In the genomic region with DNA sequence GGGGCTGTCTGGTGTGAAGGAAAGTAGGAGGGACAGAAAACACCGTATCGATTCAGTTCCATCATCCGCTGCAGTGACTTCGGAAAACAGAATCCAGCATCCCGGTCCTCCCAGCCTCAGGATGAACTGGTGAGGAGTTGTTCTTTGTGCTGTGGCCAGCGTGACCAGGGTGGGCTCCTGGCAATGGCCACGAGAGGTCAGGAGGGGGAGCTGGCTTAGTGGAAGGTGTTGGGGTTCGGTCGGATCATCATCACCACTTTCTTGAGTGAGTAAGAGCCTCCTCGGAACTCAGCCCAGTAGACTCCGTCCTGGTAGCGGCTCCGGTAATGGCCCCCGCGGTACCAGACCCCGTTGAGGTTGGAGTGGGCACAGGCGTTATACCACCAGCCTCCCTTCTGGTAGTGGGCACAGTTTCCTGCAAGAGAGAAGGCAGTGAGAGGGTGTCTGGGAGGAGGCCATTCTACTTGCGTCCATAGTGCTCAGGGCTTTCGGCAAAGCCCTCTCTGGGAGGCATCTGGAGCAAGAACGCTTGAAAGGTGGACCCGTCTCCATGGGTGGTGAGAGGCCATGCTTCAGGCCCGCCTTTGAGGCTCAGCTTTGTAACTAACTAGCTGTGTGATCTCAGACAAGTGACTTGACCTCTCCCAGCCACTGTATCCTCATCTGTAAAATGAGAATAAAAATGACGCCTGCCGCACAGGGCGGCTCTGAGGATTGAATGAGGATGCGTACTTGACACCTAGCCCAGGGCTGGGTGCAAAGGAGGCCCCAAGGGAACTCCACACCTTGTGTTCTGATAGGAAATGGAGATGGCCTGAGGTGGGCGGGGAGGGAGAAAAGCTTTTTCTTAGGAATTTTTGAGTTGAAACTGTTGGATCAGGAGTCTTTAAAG, we compare ENCODE assay signal across 16 cellular contexts. TPM values are rescaled to one million over a fixed set of nuclear protein-coding genes. Genes with fewer than 3 reads are reported as not detected.
DNase-seq lines count a peak whose midpoint lies in the region; ATAC-seq and TF ChIP-seq lines count a peak whose summit lies in the region.
"Had no signal": no experiment of that assay in that cellular context is flagged by ENCODE, and none has a peak within 500 bp of the region (broad histone marks: within the 10 kb centered on the region; RNA-seq: fewer than 3 reads in every experiment).

No MANE protein-coding gene starts in this region.

- dilution Hi-C loops in mammary epithelial cell (cut with HindIII; ENCODE audit: low sequenced_read_pairs) = loop anchor here (5.0 kb wide), 1 partner anchor 102 kb away; no protein-coding TSS in a partner anchor

- no peak overlapping the region for H2AFZ ChIP-seq in mammary epithelial cell (ENCODE audit: low read depth, low read length)

- no TSS peak for BruUV-seq in mammary epithelial cell (replicated peaks; lab: Mats Ljungman, UMichigan)

- H3K4me1 ChIP-seq in breast epithelium = no peaks in the 10 kb centered on the region
- no peaks in the 10 kb centered on the region for H3K4me1 ChIP-seq in mammary epithelial cell (ENCODE audit: insufficient read depth, low read length)
- H3K4me1 ChIP-seq in esophagus squamous epithelium = peaks cover 0 to 26% (median 12%) of the 10 kb centered on the region in 3 donors
- peaks cover 7% of the 10 kb centered on the region for H3K4me1 ChIP-seq in vagina
- H3K4me1 ChIP-seq: Peyer's patch had no signal

- no peak for DNase-seq in breast epithelium (ENCODE audit: low spot score in 2 of 2)
- no peak for DNase-seq in mammary epithelial cell
- DNase-seq in esophagus squamous epithelium (lab: John Stamatoyannopoulos, UW) = no peak
- DNase-seq in sciatic nerve (ENCODE audit: low spot score) = no peak
- no peak for DNase-seq in vagina (ENCODE audit: extremely low spot score in 2 of 2)
- no peak for DNase-seq in AG08395 (ENCODE audit: low spot score)
- no peak for DNase-seq in medulla oblongata (ENCODE audit: extremely low spot score)
- DNase-seq: 8988T, COR-L47, NCI-H1417, NCI-H1930, NCI-H524, SHP77 treated with DMSO at 0.1 percent for 48 hours had no signal

- TF ChIP-seq CTCF in breast epithelium (IDR thresholded peaks at IDR 0.05) = no peak
- no peak for TF ChIP-seq CTCF in mammary epithelial cell (conservative IDR thresholded peaks at IDR 0.05 in 1 of 2, IDR thresholded peaks at IDR 0.05 in 1 of 2; ENCODE audit: extremely low read depth in 1 of 2, insufficient read depth in 1 of 2, low read depth in 1 of 2, low read length in 2 of 2)
- no peak for TF ChIP-seq CTCF in esophagus squamous epithelium (IDR thresholded peaks at IDR 0.05)
- TF ChIP-seq CTCF in vagina (IDR thresholded peaks at IDR 0.05) = no peak

- H3K27me3 ChIP-seq in breast epithelium (no peaks in the 10 kb centered on the region), mammary epithelial cell (ENCODE audit: insufficient read depth, low read length) (peaks cover 2% of the 10 kb centered on the region), esophagus squamous epithelium (no peaks in the 10 kb centered on the region), vagina (no peaks in the 10 kb centered on the region)
- H3K27me3 ChIP-seq: Peyer's patch had no signal

- intact Hi-C loops in breast epithelium (cut with DNase I; ENCODE audit: low total_unique reads) = no loop called here
- intact Hi-C loops in mammary epithelial cell (cut with micrococcal nuclease) = no loop called here
- intact Hi-C loops in esophagus squamous epithelium (cut with DNase I) = no loop called here
- intact Hi-C loops in sciatic nerve (cut with DNase I) = no loop called here
- intact Hi-C loops in vagina (cut with DNase I) = no loop called here

- H4K20me1 ChIP-seq in mammary epithelial cell (ENCODE audit: insufficient read depth, low read length) = peaks cover 2% of the 10 kb centered on the region

- H3K9me3 ChIP-seq in breast epithelium (no peaks in the 10 kb centered on the region), mammary epithelial cell (replicated peaks; ENCODE audit: insufficient read depth, low read length) (no peaks in the 10 kb centered on the region), esophagus squamous epithelium (no peaks in the 10 kb centered on the region), vagina (no peaks in the 10 kb centered on the region)
- H3K9me3 ChIP-seq: BLaER1 treated with 17β-estradiol and CSF1 and Interleukin-3, amounts not matched to agents 10 nM and 100 nM; Peyer's patch had no signal

- H3K4me2 ChIP-seq in mammary epithelial cell (ENCODE audit: insufficient read depth, low read depth, low read length) = no peak overlapping the region
- H3K4me2 ChIP-seq: BLaER1 treated with 17β-estradiol and CSF1 and Interleukin-3, amounts not matched to agents 10 nM and 100 nM had no signal

- ATAC-seq in sciatic nerve (peak; percentile 56), GM18517 (IDR thresholded peaks at IDR 0.05; ENCODE audit: unreplicated experiment) (no peak)

- WGBS in mammary epithelial cell (ENCODE audit: low coverage, missing lambda C conversion rate) = 66% methylated on average over 13 of the region's 27 CpGs
- WGBS in esophagus squamous epithelium, 2 donors = 87 to 89% methylated on average over 19 to 21 of the region's 27 CpGs

- no peak overlapping the region for H3K9ac ChIP-seq in mammary epithelial cell (ENCODE audit: insufficient read depth, low read length)
- H3K9ac ChIP-seq: BLaER1 treated with 17β-estradiol and CSF1 and Interleukin-3, amounts not matched to agents 10 nM and 100 nM had no signal

- H3K79me2 ChIP-seq in mammary epithelial cell (ENCODE audit: insufficient read depth, low read length) = no peaks in the 10 kb centered on the region

- H3K27ac ChIP-seq in breast epithelium (peak overlapping the region; percentile 85 to 96), mammary epithelial cell (ENCODE audit: insufficient read depth, low read depth, low read length) (no peak overlapping the region), esophagus squamous epithelium (peak overlapping the region in 3 of 4 donors; percentile 60 to 81 (median 80)), vagina (peak overlapping the region; percentile 67)
- H3K27ac ChIP-seq: BLaER1 treated with 17β-estradiol and CSF1 and Interleukin-3, amounts not matched to agents 10 nM and 100 nM had no signal

- CTCF ChIA-PET in mammary epithelial cell (lab: Charles Lee; ENCODE audit: low non-redundant PET) = no interaction called here

- in situ Hi-C loops in mammary epithelial cell (cut with MboI; ENCODE audit: low sequenced_read_pairs in 2 of 2) = no loop called here

- H3K36me3 ChIP-seq in breast epithelium (no peaks in the 10 kb centered on the region), mammary epithelial cell (ENCODE audit: insufficient read depth, low read length) (no peaks in the 10 kb centered on the region), esophagus squamous epithelium (peaks cover 0 to 59% (median 0%) of the 10 kb centered on the region in 3 donors), vagina (peaks cover 0 to 46% of the 10 kb centered on the region in 2 donors)

- H3K4me3 ChIP-seq in breast epithelium = no peak overlapping the region
- H3K4me3 ChIP-seq in mammary epithelial cell (replicated peaks in 1 of 3; ENCODE audit: insufficient read depth in 1 of 3, low read depth in 2 of 3, low read length in 3 of 3) = no peak overlapping the region
- H3K4me3 ChIP-seq in esophagus squamous epithelium = no peak overlapping the region
- H3K4me3 ChIP-seq in vagina = no peak overlapping the region
- H3K4me3 ChIP-seq: BLaER1 treated with 17β-estradiol and CSF1 and Interleukin-3, amounts not matched to agents 10 nM and 100 nM; Peyer's patch had no signal

- TF ChIP-seq POLR2A in breast epithelium (IDR thresholded peaks at IDR 0.05) (no peak), esophagus squamous epithelium (IDR thresholded peaks at IDR 0.05) (no peak), vagina (IDR thresholded peaks at IDR 0.05) (no peak)

RNA-seq across cellular contexts. Expression of gene ANGPTL2, which starts 33.5 kb away (rescaled TPM):
- total RNA-seq in breast epithelium (10 to 100 TPM; 30.9 to 61.8 (median 51.8) TPM), mammary epithelial cell (1 to 10 TPM in 1 of 2 donors, not detected in 1; 1.5 TPM), esophagus squamous epithelium (10 to 100 TPM in 1 of 4 donors, 1 to 10 TPM in 3; 2.4 to 24.6 (median 7.6) TPM), sciatic nerve (46.4 TPM), vagina (65.8 TPM)
- polyA plus RNA-seq in mammary epithelial cell = not detected
- not detected for polyA minus RNA-seq in mammary epithelial cell
